Comparison of ENCODE assay signal across 8 cellular contexts in genomic region chr12:64618953-64619590, GRCh38. TPM values are rescaled to one million over a fixed set of nuclear protein-coding genes. Genes with fewer than 3 reads are reported as not detected.
DNase-seq lines count a peak whose midpoint lies in the region; ATAC-seq, FAIRE-seq and TF ChIP-seq lines count a peak whose summit lies in the region.

No MANE protein-coding gene starts in this region.

- FAIRE-seq in RCC 7860 (lab: Jason Lieb, UNC): no peak

- intact Hi-C loops in left ventricle myocardium inferior (cut with micrococcal nuclease): loop anchor here (10.0 kb wide), 1 partner anchor 56 kb away; no protein-coding TSS in a partner anchor
- intact Hi-C loops in Caco-2 (cut with micrococcal nuclease; ENCODE audit: unreplicated experiment): no loop called here
- intact Hi-C loops in ovary (cut with DNase I): loop anchor here in 3 of 4 donors (10.0 kb wide), 3 partner anchors 46 to 66 kb away; no protein-coding TSS in a partner anchor

- no peaks in the 10 kb centered on the region for H3K9me3 Mint-ChIP-seq in Caco-2 (ENCODE audit: unreplicated experiment)

- TF ChIP-seq POLR2A in ovary (IDR thresholded peaks at IDR 0.05): no peak

- H3K9me3 ChIP-seq in left ventricle myocardium inferior (replicated peaks) (no peaks in the 10 kb centered on the region), Caco-2 (no peaks in the 10 kb centered on the region), ovary (no peaks in the 10 kb centered on the region)

- BruUV-seq in Caco-2 (replicated peaks; lab: Mats Ljungman, UMichigan): no TSS peak

- H3K27ac ChIP-seq in left ventricle myocardium inferior (replicated peaks) (peak overlapping the region; percentile 46), ovary (no peak overlapping the region)

- no peak overlapping the region for H3K4me3 ChIP-seq in left ventricle myocardium inferior
- no peak overlapping the region for H3K4me3 ChIP-seq in Caco-2 (ENCODE audit: low read depth, low read length)
- no peak overlapping the region for H3K4me3 ChIP-seq in ovary

- DNase-seq in AG20443 (ENCODE audit: low spot score) (peak; percentile 63), SKM-1 (lab: John Stamatoyannopoulos, UW; ENCODE audit: unreplicated experiment) (peak; percentile 43), left ventricle myocardium inferior (no peak), RCC 7860 (ENCODE audit: low spot score) (no peak), Caco-2 (no peak), ovary (no peak)

- WGBS in ovary, 3 donors: 56 to 59% (median 58%) methylated on average over 3 of the region's 3 CpGs

- no peaks in the 10 kb centered on the region for H3K27me3 Mint-ChIP-seq in Caco-2 (ENCODE audit: insufficient read depth, unreplicated experiment)

- H3K27me3 ChIP-seq in left ventricle myocardium inferior (ENCODE audit: low read depth): no peaks in the 10 kb centered on the region
- H3K27me3 ChIP-seq in Caco-2 (replicated peaks; ENCODE audit: control insufficient read depth, insufficient read depth, low read length): no peaks in the 10 kb centered on the region
- no peaks in the 10 kb centered on the region for H3K27me3 ChIP-seq in ovary

- H3K36me3 Mint-ChIP-seq in Caco-2 (ENCODE audit: insufficient read depth, unreplicated experiment): no peaks in the 10 kb centered on the region

- no peak for TF ChIP-seq EP300 in ovary (IDR thresholded peaks at IDR 0.05)

- no peak for TF ChIP-seq CTCF in left ventricle myocardium inferior (IDR thresholded peaks at IDR 0.05; ENCODE audit: borderline replicate concordance)
- TF ChIP-seq CTCF in Caco-2 (IDR thresholded peaks at IDR 0.05; ENCODE audit: insufficient read depth in 1 of 2, low read depth in 1 of 2, low read length in 1 of 2, severe bottlenecking in 1 of 2, unreplicated experiment in 1 of 2): no peak
- TF ChIP-seq CTCF in ovary (IDR thresholded peaks at IDR 0.05): no peak

- H3K27ac Mint-ChIP-seq in Caco-2 (ENCODE audit: unreplicated experiment): no peak overlapping the region

- peak; percentile 41 for ATAC-seq in GM18867 (IDR thresholded peaks at IDR 0.05; ENCODE audit: unreplicated experiment)
- peak; percentile 38 for ATAC-seq in HG03108 (IDR thresholded peaks at IDR 0.05; ENCODE audit: unreplicated experiment)

- H3K36me3 ChIP-seq in left ventricle myocardium inferior (peaks cover 3% of the 10 kb centered on the region), Caco-2 (ENCODE audit: control insufficient read depth, insufficient read depth, low read length) (no peaks in the 10 kb centered on the region), ovary (no peaks in the 10 kb centered on the region)

- CTCF ChIA-PET in Caco-2 (lab: Charles Lee): interaction anchor here (0.7 to 1.2 kb wide), 2 partner anchors 10 to 56 kb away, joined by 3 to 8 read pairs; no protein-coding TSS in a partner anchor

- POLR2A ChIA-PET in Caco-2 (lab: Charles Lee): no interaction called here

- H3K4me3 Mint-ChIP-seq in Caco-2 (ENCODE audit: unreplicated experiment): no peak overlapping the region

- no peaks in the 10 kb centered on the region for H3K4me1 Mint-ChIP-seq in Caco-2 (ENCODE audit: low read depth, unreplicated experiment)

- peaks cover 66% of the 10 kb centered on the region for H3K4me1 ChIP-seq in left ventricle myocardium inferior
- peaks cover 2% of the 10 kb centered on the region for H3K4me1 ChIP-seq in Caco-2
- peaks cover 11% of the 10 kb centered on the region for H3K4me1 ChIP-seq in ovary (ENCODE audit: insufficient read depth)

RNA-seq across cellular contexts. Expression of gene RASSF3, which starts 8.8 kb away (rescaled TPM):
- total RNA-seq in left ventricle myocardium inferior: 102 TPM
- 22.6 and 25.7 TPM in 2 replicates for total RNA-seq in Caco-2 (2022)
- 10 to 100 TPM; 20.3 to 64.5 (median 38.0) TPM for total RNA-seq in ovary
- 10 to 100 TPM; 18.2 to 31.4 TPM for polyA plus RNA-seq in ovary

Comparison
In these comparisons a context has a peak if more than half of its experiments do, and no peak if none do; other contexts are left out.
1. DNase-seq: peak in AG20443 (single experiment) and SKM-1 (single experiment); none in left ventricle myocardium inferior (single experiment), RCC 7860 (single experiment), Caco-2 (0 of 2) and ovary (0 of 5).